8 cellular contexts compared by ENCODE assay signal in the genomic region with DNA sequence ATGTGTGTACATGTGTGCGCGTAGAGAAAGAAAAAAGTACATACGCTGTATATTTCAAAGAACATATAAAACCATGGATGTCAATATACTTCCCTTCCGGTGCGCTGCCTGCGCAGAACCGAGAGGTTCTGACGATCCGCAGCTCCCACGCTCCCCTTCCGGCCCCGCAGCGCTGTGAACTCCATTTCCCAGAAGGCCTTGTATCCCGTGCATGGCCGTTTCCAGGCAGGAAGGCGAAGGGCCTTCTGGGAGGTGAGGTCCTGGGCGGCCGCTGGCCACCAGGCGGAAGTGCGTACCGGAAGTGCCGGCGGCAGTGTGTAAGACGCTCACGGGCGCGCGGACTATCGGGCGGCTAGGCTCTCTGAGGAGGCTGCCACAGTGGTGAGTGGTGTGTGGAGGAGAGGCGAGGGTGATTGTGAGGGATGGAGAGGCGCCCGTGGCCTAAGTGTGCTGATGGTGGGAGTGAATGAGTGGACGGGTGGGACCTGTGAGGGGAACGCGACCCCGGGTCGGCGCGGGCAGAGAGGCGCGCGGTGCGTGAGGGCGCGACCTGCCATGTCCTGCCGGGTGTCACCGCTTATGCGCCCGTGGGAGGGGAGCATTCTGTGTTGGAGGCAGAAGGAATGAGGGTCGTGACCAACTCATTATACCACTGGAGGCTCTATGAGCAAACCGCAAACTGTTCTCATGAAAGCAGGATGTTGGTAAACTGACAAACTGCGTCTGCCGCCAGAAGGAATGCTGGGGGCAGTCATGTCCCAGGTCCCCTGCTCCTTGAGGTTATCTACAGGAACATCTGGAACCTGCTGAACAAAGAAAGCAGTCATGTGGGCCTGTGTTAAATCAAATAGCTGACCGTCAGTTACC. TPM values are rescaled to one million over a fixed set of nuclear protein-coding genes. Genes with fewer than 3 reads are reported as not detected.
DNase-seq lines count a peak whose midpoint lies in the region; ATAC-seq lines count a peak whose summit lies in the region.

A gene with protein sequence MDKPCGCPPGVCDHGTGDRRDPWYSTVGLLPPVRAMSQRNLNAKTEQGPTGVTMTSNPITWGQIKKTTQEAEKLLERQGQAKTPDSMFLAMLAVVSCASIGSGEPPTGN (plus strand): TSS at position 313 of the 867 bp plus-strand sequence. CDS start 6,792 bp downstream, outside the sequence.

- H3K9ac ChIP-seq in mucosa of rectum (ENCODE audit: low read depth in 1 of 2, low read length in 2 of 2), result peak within 1 kb of the TSS; percentile 89 to 91

- peak within 1 kb of the TSS; percentile 53 for H3K27ac ChIP-seq in epithelial cell of prostate
- peak within 1 kb of the TSS; percentile 86 to 94 for H3K27ac ChIP-seq in mucosa of rectum (ENCODE audit: low read depth in 2 of 2, low read length in 2 of 2)

- H3K27me3 Mint-ChIP-seq in IgD-negative memory B cell, result no peaks in the 10 kb centered on the region

- H3K9me3 ChIP-seq in mucosa of rectum (ENCODE audit: control insufficient read depth in 2 of 2, low read length in 2 of 2), result no peaks in the 10 kb centered on the region

- peak; percentile 93 for DNase-seq in DMS 273 treated with DMSO at 0.1 percent for 48 hours (lab: John Stamatoyannopoulos, UW)
- DNase-seq in OCI-M2 (lab: John Stamatoyannopoulos, UW; ENCODE audit: unreplicated experiment), result peak; percentile 76
- DNase-seq in activated T-cell treated with anti-CD3 and anti-CD28 coated beads for 4 hours, result peak; percentile 85
- DNase-seq in epithelial cell of prostate (ENCODE audit: low read depth, low spot score), result peak; percentile 89
- DNase-seq in stimulated activated CD8-positive, alpha-beta memory T cell treated with anti-CD3 and anti-CD28 coated beads, Interleukin-4, amount 100 ng/mL, for 48 hours, result peak; percentile 93

- H3K4me3 Mint-ChIP-seq in IgD-negative memory B cell, result peak within 1 kb of the TSS; percentile 94 to 100 (median 99)

- peak within 1 kb of the TSS; percentile 85 to 99 (median 99) for H3K27ac Mint-ChIP-seq in IgD-negative memory B cell

- H3K4me3 ChIP-seq in mucosa of rectum (ENCODE audit: low read length in 2 of 2), result peak within 1 kb of the TSS; percentile 88 to 93

- H3K27me3 ChIP-seq in mucosa of rectum (ENCODE audit: control insufficient read depth in 2 of 2, insufficient read depth in 2 of 2, low read length in 2 of 2), result no peaks in the 10 kb centered on the region

- H3K36me3 Mint-ChIP-seq in IgD-negative memory B cell, result peaks cover 10% of the 10 kb centered on the region

- ATAC-seq in GM21529 (IDR thresholded peaks at IDR 0.05; ENCODE audit: unreplicated experiment), result peak; percentile 91

- H3K36me3 ChIP-seq in mucosa of rectum (ENCODE audit: control insufficient read depth in 2 of 2, insufficient read depth in 2 of 2, low read length in 2 of 2), result peaks cover 23 to 27% of the 10 kb centered on the region in 2 donors

- H3K9me3 Mint-ChIP-seq in IgD-negative memory B cell, result peaks cover 0 to 6% (median 0%) of the 10 kb centered on the region in 3 donors

- peaks cover 9 to 15% of the 10 kb centered on the region in 2 donors for H3K4me1 ChIP-seq in mucosa of rectum (ENCODE audit: control insufficient read depth in 2 of 2, insufficient read depth in 2 of 2, low read length in 2 of 2)

- H3K4me1 Mint-ChIP-seq in IgD-negative memory B cell, result peaks cover 16 to 28% (median 18%) of the 10 kb centered on the region in 3 donors

RNA-seq across cellular contexts. Expression of the gene that starts here (rescaled TPM):
- polyA plus RNA-seq in IgD-negative memory B cell, result 76.1 TPM

Comparison
In these comparisons a context has a peak if more than half of its experiments do, and no peak if none do; other contexts are left out.
1. Peak in every context shown above with its lines: DNase-seq, ATAC-seq, H3K4me3 ChIP-seq and H3K27ac ChIP-seq.